In the genomic region with DNA sequence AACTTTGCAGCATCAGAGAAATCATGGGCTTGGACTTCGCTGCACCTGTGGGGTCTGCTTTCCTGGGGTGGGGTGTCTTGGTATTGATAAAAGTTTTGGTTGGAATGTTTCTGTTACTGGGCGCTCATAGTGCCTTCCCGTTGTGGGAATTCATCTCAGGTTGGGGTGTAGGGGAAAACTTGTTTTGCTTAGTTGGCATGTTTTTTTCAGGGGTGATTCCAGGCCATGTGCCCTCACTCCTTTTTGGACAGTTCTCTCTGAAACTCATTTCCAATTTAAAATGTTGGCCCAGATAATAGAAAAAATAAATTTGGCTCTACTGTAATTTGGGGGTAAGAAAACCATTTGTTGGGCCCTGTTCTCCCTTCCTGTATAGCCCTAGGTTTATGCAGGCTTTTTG, we compare ENCODE assay signal across 9 cellular contexts. TPM values are rescaled to one million over a fixed set of nuclear protein-coding genes. Genes with fewer than 3 reads are reported as not detected.
A peak's percentile ranks its signal among the peaks of the same experiment; 100 is the strongest.
DNase-seq lines count a peak whose midpoint lies in the region; ATAC-seq and TF ChIP-seq lines count a peak whose summit lies in the region.
"Had no signal": no experiment of that assay in that cellular context is flagged by ENCODE, and none has a peak within 500 bp of the region (broad histone marks: within the 10 kb centered on the region; RNA-seq: fewer than 3 reads in every experiment).

No MANE protein-coding gene starts in this region.

- intact Hi-C loops in dendritic cell treated with granulocyte-macrophage colony-stimulating factor and Interleukin-4, amounts not matched to agents 40 ng/mL and 50 ng/mL, for 4 days (cut with micrococcal nuclease), result loop anchor here (5.0 kb wide), 1 partner anchor 189 kb away; no protein-coding TSS in a partner anchor

- DNase-seq in AG10803 (ENCODE audit: low read depth) (no peak), NCI-H1436 (lab: John Stamatoyannopoulos, UW) (no peak)
- no peak for DNase-seq in naive thymus-derived CD8-positive, alpha-beta T cell
- DNase-seq: NCI-H1092 treated with DMSO at 0.1 percent for 48 hours had no signal

- H3K4me3 ChIP-seq in AG10803 (ENCODE audit: low read length), result peak overlapping the region; percentile 66

- peak overlapping the region; percentile 77 to 93 (median 84) for H3K4me3 Mint-ChIP-seq in IgD-negative memory B cell
- H3K4me3 Mint-ChIP-seq in dendritic cell treated with granulocyte-macrophage colony-stimulating factor and Interleukin-4, amounts not matched to agents 40 ng/mL and 50 ng/mL, for 4 days, result peak overlapping the region; percentile 20
- peak overlapping the region; percentile 55 to 84 (median 68) for H3K4me3 Mint-ChIP-seq in naive thymus-derived CD8-positive, alpha-beta T cell

- peak overlapping the region in 1 of 3 donors; percentile 80 for H3K27ac Mint-ChIP-seq in IgD-negative memory B cell
- H3K27ac Mint-ChIP-seq in dendritic cell treated with granulocyte-macrophage colony-stimulating factor and Interleukin-4, amounts not matched to agents 40 ng/mL and 50 ng/mL, for 4 days, result no peak overlapping the region
- H3K27ac Mint-ChIP-seq in naive thymus-derived CD8-positive, alpha-beta T cell, result peak overlapping the region in 1 of 10 donors; percentile 4

- no peaks in the 10 kb centered on the region for H3K9me3 Mint-ChIP-seq in IgD-negative memory B cell
- no peaks in the 10 kb centered on the region for H3K9me3 Mint-ChIP-seq in dendritic cell treated with granulocyte-macrophage colony-stimulating factor and Interleukin-4, amounts not matched to agents 40 ng/mL and 50 ng/mL, for 4 days
- H3K9me3 Mint-ChIP-seq in naive thymus-derived CD8-positive, alpha-beta T cell, result peaks cover 0 to 2% (median 0%) of the 10 kb centered on the region in 9 donors

- H3K36me3 Mint-ChIP-seq in IgD-negative memory B cell, result peaks cover under 1% of the 10 kb centered on the region
- H3K36me3 Mint-ChIP-seq in dendritic cell treated with granulocyte-macrophage colony-stimulating factor and Interleukin-4, amounts not matched to agents 40 ng/mL and 50 ng/mL, for 4 days (ENCODE audit: low read depth), result no peaks in the 10 kb centered on the region
- H3K36me3 Mint-ChIP-seq in naive thymus-derived CD8-positive, alpha-beta T cell, result peaks cover 0 to 2% (median 0%) of the 10 kb centered on the region in 3 donors

- peaks cover 19% of the 10 kb centered on the region for H3K27me3 Mint-ChIP-seq in IgD-negative memory B cell
- peaks cover 88% of the 10 kb centered on the region for H3K27me3 Mint-ChIP-seq in dendritic cell treated with granulocyte-macrophage colony-stimulating factor and Interleukin-4, amounts not matched to agents 40 ng/mL and 50 ng/mL, for 4 days
- peaks cover 8 to 37% (median 35%) of the 10 kb centered on the region in 5 donors for H3K27me3 Mint-ChIP-seq in naive thymus-derived CD8-positive, alpha-beta T cell

- H3K4me1 Mint-ChIP-seq in IgD-negative memory B cell, result peaks cover 0 to 18% (median 10%) of the 10 kb centered on the region in 3 donors
- H3K4me1 Mint-ChIP-seq in dendritic cell treated with granulocyte-macrophage colony-stimulating factor and Interleukin-4, amounts not matched to agents 40 ng/mL and 50 ng/mL, for 4 days (ENCODE audit: low read depth), result peaks cover 23% of the 10 kb centered on the region
- peaks cover 0 to 12% (median 5%) of the 10 kb centered on the region in 4 donors for H3K4me1 Mint-ChIP-seq in naive thymus-derived CD8-positive, alpha-beta T cell

- ATAC-seq in naive thymus-derived CD8-positive, alpha-beta T cell, result no peak
- ATAC-seq in HG02610 (IDR thresholded peaks at IDR 0.05; ENCODE audit: unreplicated experiment) (no peak), GM18868 (IDR thresholded peaks at IDR 0.05; ENCODE audit: unreplicated experiment) (no peak), GM19455 (IDR thresholded peaks at IDR 0.05; ENCODE audit: unreplicated experiment) (no peak)

- POLR2A ChIA-PET in naive thymus-derived CD8-positive, alpha-beta T cell (lab: Charles Lee), result no interaction called here

- TF ChIP-seq CTCF in AG10803 (conservative IDR thresholded peaks at IDR 0.05; ENCODE audit: low read length), result no peak

RNA-seq across cellular contexts. Expression of gene LTBP1, which starts 1.5 kb away (rescaled TPM):
- not detected for polyA plus RNA-seq in IgD-negative memory B cell
- total RNA-seq in naive thymus-derived CD8-positive, alpha-beta T cell, result not detected
- under 1 TPM in 1 of 3 donors, not detected in 2; 0.02 TPM for polyA plus RNA-seq in naive thymus-derived CD8-positive, alpha-beta T cell

Comparison
In these comparisons a context has a peak if more than half of its experiments do, and no peak if none do; other contexts are left out.
1. H3K4me3 Mint-ChIP-seq: peak in every context shown above with its lines; median percentile 84 in IgD-negative memory B cell; 68 in naive thymus-derived CD8-positive, alpha-beta T cell; 20 in dendritic cell treated with granulocyte-macrophage colony-stimulating factor and Interleukin-4, amounts not matched to agents 40 ng/mL and 50 ng/mL, for 4 days.